In genomic region chr17:74748279-74748528, GRCh38 we compare ENCODE assay signal across 9 cellular contexts. TPM values are rescaled to one million over a fixed set of nuclear protein-coding genes. Genes with fewer than 3 reads are reported as not detected.
DNase-seq lines count a peak whose midpoint lies in the region; ATAC-seq, FAIRE-seq and TF ChIP-seq lines count a peak whose summit lies in the region.
"Had no signal": no experiment of that assay in that cellular context is flagged by ENCODE, and none has a peak within 500 bp of the region (broad histone marks: within the 10 kb centered on the region; RNA-seq: fewer than 3 reads in every experiment).

No MANE protein-coding gene starts in this region.

- in situ Hi-C loops in ACHN (cut with HindIII; ENCODE audit: low pct_ligation_motif_present, low pct_unique_long_range_greater_than_20kb, low sequenced_read_pairs), result no loop called here

- H3K9me3 ChIP-seq in sigmoid colon, result no peaks in the 10 kb centered on the region

- H3K36me3 ChIP-seq in sigmoid colon, result no peaks in the 10 kb centered on the region

- H3K27me3 ChIP-seq in sigmoid colon, result peaks cover 0 to 7% (median 0%) of the 10 kb centered on the region in 3 donors

- peak; percentile 88 for FAIRE-seq in GM12891 (lab: Jason Lieb, UNC)

- TF ChIP-seq CTCF in NB4 (IDR thresholded peaks at IDR 0.05; ENCODE audit: low read depth, low read length), result no peak
- TF ChIP-seq CTCF in sigmoid colon (IDR thresholded peaks at IDR 0.05), result no peak

- 0% methylated on average over 34 of the region's 34 CpGs for WGBS in sigmoid colon, 2 donors

- peaks cover 0 to 29% (median 20%) of the 10 kb centered on the region in 4 donors for H3K4me1 ChIP-seq in sigmoid colon

- no peak for ATAC-seq in HG02610 (IDR thresholded peaks at IDR 0.05; ENCODE audit: unreplicated experiment)

- intact Hi-C loops in sigmoid colon (cut with DNase I), result loop anchor here (1.0 to 5.0 kb wide), 3 partner anchors 28 to 209 kb away; partner anchors contain the start of genes FDXR and NAT9

- no peak for DNase-seq in GM12891 (ENCODE audit: insufficient read length, low spot score)
- no peak for DNase-seq in NB4 (ENCODE audit: low read depth)
- DNase-seq in epithelial cell of prostate (ENCODE audit: low read depth, low spot score), result no peak
- DNase-seq in sigmoid colon, result no peak
- no peak for DNase-seq in activated effector memory CD4-positive, alpha-beta T cell treated with Interleukin-2 at 50 U/mL for 16 hours
- DNase-seq in islet precursor cell, result no peak
- no peak for DNase-seq in ACHN

- peak overlapping the region; percentile 11 for H3K4me3 ChIP-seq in NB4 (ENCODE audit: low read depth, low read length)
- peak overlapping the region; percentile 40 to 77 (median 70) for H3K4me3 ChIP-seq in sigmoid colon

- H3K27ac ChIP-seq in epithelial cell of prostate (peak overlapping the region; percentile 40), sigmoid colon (peak overlapping the region; percentile 64 to 75 (median 72))

- no peak for TF ChIP-seq EP300 in sigmoid colon (IDR thresholded peaks at IDR 0.05)

- no peak for TF ChIP-seq POLR2A in GM12891 (IDR thresholded peaks at IDR 0.05; ENCODE audit: low read depth, low read length)
- no peak for TF ChIP-seq POLR2A in NB4 (IDR thresholded peaks at IDR 0.05; ENCODE audit: extremely low read depth, insufficient read length)
- no peak for TF ChIP-seq POLR2A in sigmoid colon (IDR thresholded peaks at IDR 0.05)

TF ChIP-seq in GM12891, 5 proteins besides CTCF, POLR2A, EP300 and RAD21:
- no peak for TF ChIP-seq TAF1 (IDR thresholded peaks at IDR 0.05; ENCODE audit: low read depth, low read length)
- peak; percentile 60; the same call in 1 of the 2 replicates for TF ChIP-seq SPI1 (IDR thresholded peaks at IDR 0.05; ENCODE audit: low read depth, low read length)
- peak; percentile 8 for TF ChIP-seq PAX5 (IDR thresholded peaks at IDR 0.05; ENCODE audit: insufficient read depth, low read length, severe bottlenecking)

RNA-seq across cellular contexts. Expression of gene NHERF1, which starts 0.2 kb away (rescaled TPM):
- polyA plus RNA-seq in GM12891 (2012; ENCODE audit: low read depth, missing spikeins), result 19.1 TPM
- total RNA-seq in sigmoid colon, result 10 to 100 TPM in 1 of 4 donors, 1 to 10 TPM in 3; 6.6 to 12.5 (median 7.3) TPM
- 100 to 1,000 TPM; 122 to 420 (median 194) TPM for polyA plus RNA-seq in sigmoid colon

RNA-seq across cellular contexts. Expression of gene RAB37, which starts 11.1 kb away (rescaled TPM):
- polyA plus RNA-seq in GM12891 (2012; ENCODE audit: low read depth, missing spikeins), result 8.5 TPM
- total RNA-seq in sigmoid colon, result 1 to 10 TPM in 3 of 4 donors, under 1 TPM in 1; 0.54 to 4.1 (median 1.4) TPM
- polyA plus RNA-seq in sigmoid colon, result 10 to 100 TPM; 15.2 to 28.8 (median 16.9) TPM

RNA-seq across cellular contexts. Expression of gene NAT9, which starts 27.9 kb away (rescaled TPM):
- polyA plus RNA-seq in GM12891 (2012; ENCODE audit: low read depth, missing spikeins), result 32.7 TPM
- total RNA-seq in sigmoid colon, result 10 to 100 TPM; 14.3 to 29.9 (median 21.7) TPM
- polyA plus RNA-seq in sigmoid colon, result 10 to 100 TPM; 11.3 to 36.4 (median 14.4) TPM

RNA-seq across cellular contexts. Expression of gene CD300LF, which starts 35.5 kb away (rescaled TPM):
- polyA plus RNA-seq in GM12891 (2012; ENCODE audit: low read depth, missing spikeins), result not detected
- total RNA-seq in sigmoid colon, result under 1 TPM in 1 of 4 donors, not detected in 3; 0.27 TPM
- polyA plus RNA-seq in sigmoid colon, result 1 to 10 TPM; 1.8 to 8.3 (median 4.8) TPM
- total RNA-seq: T-helper 2 cell treated with Interferon-gamma antibody and Interleukin-4, amounts not matched to agents 100 ng/mL and 5 ng/mL, for 36 hours had no signal
